In genomic region chr14:90512332-90512951, GRCh38 we compare ENCODE assay signal across 16 cellular contexts.
A peak's percentile ranks its signal among the peaks of the same experiment; 100 is the strongest.
DNase-seq lines count a peak whose midpoint lies in the region; ATAC-seq and TF ChIP-seq lines count a peak whose summit lies in the region.
"Had no signal": no experiment of that assay in that cellular context is flagged by ENCODE, and none has a peak within 500 bp of the region (broad histone marks: within the 10 kb centered on the region; RNA-seq: fewer than 3 reads in every experiment).

No MANE protein-coding gene starts in this region.

- TF ChIP-seq CTCF in HEK293 (tag by site-specific recombination; IDR thresholded peaks at IDR 0.05) (no peak), tibial nerve (IDR thresholded peaks at IDR 0.05) (no peak)

- H3K36me3 ChIP-seq in HEK293 (ENCODE audit: control insufficient read depth in 2 of 2, insufficient read depth in 1 of 2, low read length in 2 of 2) (no peaks in the 10 kb centered on the region), tibial nerve (no peaks in the 10 kb centered on the region)

- no peak for TF ChIP-seq POLR2A in tibial nerve (IDR thresholded peaks at IDR 0.05)

- ATAC-seq in esophagus mucosa = no peak
- ATAC-seq: activated CD4-positive, alpha-beta T cell treated with anti-CD3 and anti-CD28 coated beads for 36 hours; activated T-cell treated with anti-CD3 and anti-CD28 coated beads, Interleukin-2, amount 50 U/mL, for 72 hours; HCT116; stimulated activated effector memory CD8-positive, alpha-beta T cell treated with anti-CD3 and anti-CD28 coated beads, Interleukin-12 subunit alpha, Interleukin-12 subunit beta, amount 100 ng/mL, for 72 hours had no signal

- 62 to 66% methylated on average over 3 to 7 of the region's 10 CpGs for WGBS in tibial nerve, 2 donors

- TF ChIP-seq EP300 in tibial nerve (IDR thresholded peaks at IDR 0.05) = no peak

- DNase-seq in retina (peak; percentile 54), tibial nerve (ENCODE audit: low spot score in 2 of 2) (no peak), AG08396 (ENCODE audit: low spot score) (no peak), SW480 (ENCODE audit: low spot score) (no peak)
- DNase-seq: activated CD4-positive, alpha-beta T cell treated with anti-CD3 and anti-CD28 coated beads for 36 hours; activated T-cell treated with anti-CD3 and anti-CD28 coated beads, Interleukin-2, amount 50 U/mL, for 72 hours; aorta; CD4-positive, alpha-beta memory T cell; effector CD4-positive, alpha-beta T cell; stimulated activated CD4-positive, alpha-beta T cell treated with anti-CD3 and anti-CD28 coated beads, Interleukin-1b, Interleukin-23, amount 100 ng/mL, for 48 hours had no signal

- CTCF ChIA-PET in HEK293 (lab: Yijun Ruan, JAX) = interaction anchor here (0.6 kb wide), 2 partner anchors 52 to 83 kb away, joined by 3 to 4 read pairs; no protein-coding TSS in a partner anchor

- POLR2A ChIA-PET in HEK293 (lab: Yijun Ruan, JAX) = no interaction called here

- H3K27ac ChIP-seq in HEK293 (ENCODE audit: extremely low read depth, low read depth, low read length) (no peak overlapping the region), angular gyrus (ENCODE audit: low read depth, low read length) (peak overlapping the region; percentile 99), layer of hippocampus (ENCODE audit: low read depth, low read length) (peak overlapping the region; percentile 100), tibial nerve (peak overlapping the region in 2 of 4 donors; percentile 45 to 80)

- H3K4me1 ChIP-seq in HEK293 (ENCODE audit: control insufficient read depth, insufficient read depth, low read length) (no peaks in the 10 kb centered on the region; the same call in 1 of the 2 replicates), tibial nerve (peaks cover 0 to 21% (median 10%) of the 10 kb centered on the region in 4 donors)

- H3K9me3 ChIP-seq in HEK293 (ENCODE audit: control insufficient read depth, insufficient read depth, low read depth, low read length) = no peaks in the 10 kb centered on the region
- no peaks in the 10 kb centered on the region for H3K9me3 ChIP-seq in tibial nerve

- no peak overlapping the region for H3K4me3 ChIP-seq in HEK293 (ENCODE audit: low read depth, low read length)
- H3K4me3 ChIP-seq in tibial nerve = no peak overlapping the region

- H3K27me3 ChIP-seq in layer of hippocampus (ENCODE audit: control insufficient read depth, insufficient read depth, low read length) (no peaks in the 10 kb centered on the region), tibial nerve (peaks cover 0 to 14% of the 10 kb centered on the region in 2 donors)

TF ChIP-seq in HEK293, 187 proteins besides CTCF, POLR2A, EP300 and RAD21:
- TF ChIP-seq ZIC2 (tag by site-specific recombination; IDR thresholded peaks at IDR 0.05) (peak; percentile 64), HOXD13 (CRISPR knock-in tag; IDR thresholded peaks at IDR 0.05; ENCODE audit: borderline replicate concordance) (no peak)
TF ChIP-seq in HEK293: peak in this region for 1.
